ENCODE assay signal across 1 cellular context in genomic region chr11:64357446-64357845, GRCh38.
TF ChIP-seq lines count a peak whose summit lies in the region.

No MANE protein-coding gene starts in this region.

TF ChIP-seq in A549, 52 proteins besides CTCF, POLR2A, EP300 and RAD21:
- TF ChIP-seq POLR2AphosphoS2 (conservative IDR thresholded peaks at IDR 0.05; ENCODE audit: low read length) (no peak), NFE2L2 (conservative IDR thresholded peaks at IDR 0.05; ENCODE audit: low read length) (no peak), HDAC2 (IDR thresholded peaks at IDR 0.05) (no peak), EHF (CRISPR knock-in tag; IDR thresholded peaks at IDR 0.05) (no peak), TP53 (CRISPR knock-in tag; IDR thresholded peaks at IDR 0.05) (no peak), FOSB (CRISPR knock-in tag; IDR thresholded peaks at IDR 0.05) (no peak), MYC (IDR thresholded peaks at IDR 0.05; ENCODE audit: borderline replicate concordance, low read length) (no peak), PBX3 (IDR thresholded peaks at IDR 0.05) (no peak), KDM5A (IDR thresholded peaks at IDR 0.05) (no peak), REST (IDR thresholded peaks at IDR 0.05) (no peak), KDM1A (IDR thresholded peaks at IDR 0.05; ENCODE audit: low read depth) (no peak), ESRRA (IDR thresholded peaks at IDR 0.05; ENCODE audit: borderline replicate concordance, low read length) (no peak)
